Comparison of ENCODE assay signal across 8 cellular contexts in the genomic region with DNA sequence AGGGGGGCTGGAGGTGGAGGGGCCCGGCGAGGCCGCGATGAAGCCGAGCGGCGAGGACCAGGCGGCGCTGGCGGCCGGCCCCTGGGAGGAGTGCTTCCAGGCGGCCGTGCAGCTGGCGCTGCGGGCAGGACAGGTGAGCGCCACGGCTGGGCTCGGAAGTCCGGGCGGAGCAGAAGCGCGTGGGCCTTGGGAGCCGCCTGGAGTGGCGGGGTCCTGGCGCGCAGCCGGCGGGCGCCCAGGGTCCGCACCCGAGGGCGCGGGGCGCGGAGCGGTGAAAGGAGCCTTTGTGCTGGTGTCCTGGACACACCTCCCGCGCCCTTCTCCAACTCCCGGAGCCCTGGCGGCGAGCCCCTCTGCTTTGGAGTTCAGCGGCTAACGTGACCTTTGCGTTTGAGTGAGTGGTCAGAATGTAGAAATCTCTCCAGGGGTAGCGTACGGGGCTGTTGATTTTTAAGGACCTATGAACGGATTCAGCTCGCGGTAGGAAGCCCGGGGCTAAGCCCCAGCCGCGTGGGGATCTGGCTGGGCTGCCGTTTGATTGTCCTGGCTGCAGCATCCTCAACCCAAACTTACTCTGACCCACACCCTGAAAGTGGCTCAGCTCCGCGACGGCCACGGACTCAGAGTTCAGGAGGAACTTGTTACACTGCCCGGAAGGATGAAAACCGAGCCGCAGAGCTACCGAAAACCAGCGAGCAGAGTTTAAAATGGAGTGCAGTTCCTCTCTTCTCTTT. TPM values are rescaled to one million over a fixed set of nuclear protein-coding genes. Genes with fewer than 3 reads are reported as not detected.
DNase-seq lines count a peak whose midpoint lies in the region; ATAC-seq and TF ChIP-seq lines count a peak whose summit lies in the region.

No MANE protein-coding gene starts in this region.

- ATAC-seq in GM18520 (IDR thresholded peaks at IDR 0.05; ENCODE audit: unreplicated experiment) (peak; percentile 10), HG03039 (IDR thresholded peaks at IDR 0.05; ENCODE audit: unreplicated experiment) (peak; percentile 17), PC-3 (peak; percentile 24)

- peak overlapping the region; percentile 15 for H2AFZ ChIP-seq in ACC112 (ENCODE audit: low read length, unreplicated experiment)
- peak overlapping the region; percentile 50 for H2AFZ ChIP-seq in PC-3 (ENCODE audit: low read length)

- H3K4me1 ChIP-seq in ACC112 (ENCODE audit: control insufficient read depth, insufficient read depth, low read length, unreplicated experiment), result peaks cover 7% of the 10 kb centered on the region
- peaks cover 33% of the 10 kb centered on the region for H3K4me1 ChIP-seq in PC-3 (ENCODE audit: insufficient read depth, low read length)

- POLR2A ChIA-PET in PC-3 (lab: Charles Lee; ENCODE audit: unreplicated experiment), result interaction anchor here (0.6 to 2.4 kb wide), 10 partner anchors 10 to 1456 kb away, joined by 3 to 22 read pairs (median 6); a partner anchor contains a TSS

- in situ Hi-C loops in astrocyte of the spinal cord (cut with HindIII; ENCODE audit: low sequenced_read_pairs), result no loop called here

- no peaks in the 10 kb centered on the region for H3K79me2 ChIP-seq in ACC112 (ENCODE audit: control insufficient read depth, insufficient read depth, low read length, unreplicated experiment)
- peaks cover 45% of the 10 kb centered on the region for H3K79me2 ChIP-seq in PC-3 (ENCODE audit: low read length)

- no peaks in the 10 kb centered on the region for H3K36me3 ChIP-seq in ACC112 (ENCODE audit: insufficient read depth, low read length)
- no peaks in the 10 kb centered on the region for H3K36me3 ChIP-seq in PC-3 (ENCODE audit: low read depth, low read length)

- CTCF ChIA-PET in PC-3 (lab: Charles Lee), result interaction anchor here (0.6 to 3.9 kb wide), 6 partner anchors 13 to 300 kb away, joined by 3 to 48 read pairs (median 8); no protein-coding TSS in a partner anchor

- intact Hi-C loops in PC-3 (cut with micrococcal nuclease), result loop anchor here (1.0 to 10.0 kb wide), 5 partner anchors 24 to 393 kb away; a partner anchor contains a TSS

- peak overlapping the region; percentile 82 for H3K4me2 ChIP-seq in PC-3 (ENCODE audit: low read length)

- TSS peak; percentile 44 for BruUV-seq in PC-3 (replicated peaks; lab: Mats Ljungman, UMichigan)

- H4K20me1 ChIP-seq in PC-3 (ENCODE audit: low read length), result no peaks in the 10 kb centered on the region

- H3K4me3 ChIP-seq in ACC112 (ENCODE audit: low read depth, low read length), result peak overlapping the region; percentile 84
- peak overlapping the region; percentile 71 for H3K4me3 ChIP-seq in PC-3 (ENCODE audit: low read length)
- H3K4me3 ChIP-seq in astrocyte of the spinal cord (ENCODE audit: low read depth, low read length), result peak overlapping the region; percentile 46

- DNase-seq in PC-3 (peak; percentile 46), astrocyte of the spinal cord (ENCODE audit: low read depth, low spot score) (no peak), iris pigment epithelial cell (ENCODE audit: low read depth) (peak; percentile 31), OCI-M2 (lab: John Stamatoyannopoulos, UW; ENCODE audit: unreplicated experiment) (no peak)
- peak; percentile 49 for DNase-seq in stimulated activated CD4-positive, alpha-beta T cell treated with anti-CD3 and anti-CD28 coated beads, Interleukin-15, amount 100 ng/mL, for 24 hours

- no peaks in the 10 kb centered on the region for H3K9me2 ChIP-seq in PC-3 (replicated peaks; ENCODE audit: low read length)

- H3K27ac ChIP-seq in ACC112 (ENCODE audit: low read depth, low read length), result no peak overlapping the region
- peak overlapping the region; percentile 63 for H3K27ac ChIP-seq in PC-3 (ENCODE audit: low read length)

- H3K9me3 ChIP-seq in PC-3 (ENCODE audit: low read length), result no peaks in the 10 kb centered on the region

- H3K27me3 ChIP-seq in ACC112 (ENCODE audit: insufficient read depth, low read length), result no peaks in the 10 kb centered on the region
- no peaks in the 10 kb centered on the region for H3K27me3 ChIP-seq in PC-3 (ENCODE audit: low read length)

- TF ChIP-seq CTCF in PC-3 (conservative IDR thresholded peaks at IDR 0.05; ENCODE audit: low read depth, low read length), result no peak
- TF ChIP-seq CTCF in astrocyte of the spinal cord (IDR thresholded peaks at IDR 0.05; ENCODE audit: low read depth, low read length), result no peak

- peak overlapping the region; percentile 66 for H3K9ac ChIP-seq in PC-3 (ENCODE audit: low read length)

- H3F3A ChIP-seq in PC-3 (ENCODE audit: low read length, unreplicated experiment), result no peaks in the 10 kb centered on the region

RNA-seq across cellular contexts. Expression of a gene that starts 0.5 kb away (rescaled TPM):
- 38.2 and 45.6 TPM in 2 replicates for total RNA-seq in PC-3 (2014; rRNA removed)

Comparison
In these comparisons a context has a peak if more than half of its experiments do, and no peak if none do; other contexts are left out.
1. DNase-seq: peak in PC-3 (single experiment), iris pigment epithelial cell (single experiment) and stimulated activated CD4-positive, alpha-beta T cell treated with anti-CD3 and anti-CD28 coated beads, Interleukin-15, amount 100 ng/mL, for 24 hours (single experiment); none in astrocyte of the spinal cord (single experiment) and OCI-M2 (single experiment).
2. Peak in every context shown above with its lines, with median percentiles within 50 percentile points of each other: H3K4me3 ChIP-seq and ATAC-seq.